7 cellular contexts compared by ENCODE assay signal in genomic region chr15:31442203-31443090, GRCh38.
DNase-seq lines count a peak whose midpoint lies in the region; ATAC-seq and TF ChIP-seq lines count a peak whose summit lies in the region.

No MANE protein-coding gene starts in this region.

- H3K9me3 ChIP-seq in SJCRH30 (replicated peaks), result no peaks in the 10 kb centered on the region

- H3K27me3 ChIP-seq in SJCRH30, result no peaks in the 10 kb centered on the region

- DNase-seq in SJCRH30 (peak; percentile 48 to 55), fibroblast of pulmonary artery (ENCODE audit: low read depth) (peak; percentile 86), NCI-H1092 (lab: John Stamatoyannopoulos, UW) (no peak)

- H3K4me1 ChIP-seq in SJCRH30, result no peaks in the 10 kb centered on the region; the same call in none of the 2 replicates

- no peaks in the 10 kb centered on the region for H3K36me3 Mint-ChIP-seq in stimulated activated memory B cell treated with anti-CD40 and anti-IgM and Interleukin-4, amounts not matched to agents 10 μg/mL and 1 μg/mL and 100 μg/mL, for 72 hours

- TF ChIP-seq CTCF in GM12875 (IDR thresholded peaks at IDR 0.05; ENCODE audit: borderline replicate concordance, insufficient read depth, low read depth, low read length), result 0 out of 2 replicates have a peak, but pooled peaks have one; percentile 26
- TF ChIP-seq CTCF in fibroblast of pulmonary artery (IDR thresholded peaks at IDR 0.05; ENCODE audit: low read length, missing control alignments), result peak; percentile 42

- H3K4me3 Mint-ChIP-seq in stimulated activated memory B cell treated with anti-CD40 and anti-IgM and Interleukin-4, amounts not matched to agents 10 μg/mL and 1 μg/mL and 100 μg/mL, for 72 hours, result peak overlapping the region; percentile 24

- peaks cover 59% of the 10 kb centered on the region for H3K4me1 Mint-ChIP-seq in stimulated activated memory B cell treated with anti-CD40 and anti-IgM and Interleukin-4, amounts not matched to agents 10 μg/mL and 1 μg/mL and 100 μg/mL, for 72 hours

- H3K27ac ChIP-seq in SJCRH30, result no peak overlapping the region

- H3K27me3 Mint-ChIP-seq in stimulated activated memory B cell treated with anti-CD40 and anti-IgM and Interleukin-4, amounts not matched to agents 10 μg/mL and 1 μg/mL and 100 μg/mL, for 72 hours, result no peaks in the 10 kb centered on the region

- ATAC-seq in stimulated activated memory B cell treated with anti-CD40 and anti-IgM and Interleukin-4, amounts not matched to agents 10 μg/mL and 1 μg/mL and 100 μg/mL, for 72 hours, result no peak
- no peak for ATAC-seq in HG03469 (IDR thresholded peaks at IDR 0.05; ENCODE audit: unreplicated experiment)
- no peak for ATAC-seq in GM19452 (IDR thresholded peaks at IDR 0.05; ENCODE audit: unreplicated experiment)

- H3K36me3 ChIP-seq in SJCRH30, result no peaks in the 10 kb centered on the region

- H3K4me3 ChIP-seq in GM12875 (ENCODE audit: low read depth, low read length) (no peak overlapping the region), SJCRH30 (no peak overlapping the region), fibroblast of pulmonary artery (replicated peaks; ENCODE audit: low read depth, low read length) (no peak overlapping the region)

- peak overlapping the region; percentile 73 for H3K27ac Mint-ChIP-seq in stimulated activated memory B cell treated with anti-CD40 and anti-IgM and Interleukin-4, amounts not matched to agents 10 μg/mL and 1 μg/mL and 100 μg/mL, for 72 hours

- H3K9me3 Mint-ChIP-seq in stimulated activated memory B cell treated with anti-CD40 and anti-IgM and Interleukin-4, amounts not matched to agents 10 μg/mL and 1 μg/mL and 100 μg/mL, for 72 hours, result no peaks in the 10 kb centered on the region
